16 cellular contexts compared by ENCODE assay signal in the genomic region with DNA sequence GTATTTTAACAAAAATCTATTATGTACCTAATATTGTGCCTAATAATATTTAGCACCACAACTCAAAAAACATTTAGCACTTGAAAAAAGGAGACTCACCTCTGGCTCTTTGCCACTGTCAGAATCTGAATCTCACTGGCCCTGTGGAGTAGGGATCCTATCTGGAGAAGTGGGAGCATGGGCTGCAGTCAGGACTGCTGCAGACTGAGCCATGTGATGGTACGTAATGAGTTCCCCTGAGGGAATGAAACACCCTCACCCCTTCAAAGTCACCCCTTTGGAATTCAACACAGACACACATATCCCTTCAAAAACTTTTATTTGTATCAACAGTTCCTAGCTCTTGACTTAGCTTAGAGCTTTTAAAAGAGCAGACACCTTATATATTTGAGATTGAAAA. TPM values are rescaled to one million over a fixed set of nuclear protein-coding genes. Genes with fewer than 3 reads are reported as not detected.
A peak's percentile ranks its signal among the peaks of the same experiment; 100 is the strongest.
DNase-seq lines count a peak whose midpoint lies in the region; ATAC-seq, FAIRE-seq and TF ChIP-seq lines count a peak whose summit lies in the region.
"Had no signal": no experiment of that assay in that cellular context is flagged by ENCODE, and none has a peak within 500 bp of the region (broad histone marks: within the 10 kb centered on the region; RNA-seq: fewer than 3 reads in every experiment).

No MANE protein-coding gene starts in this region.

- H3K27me3 ChIP-seq in brain microvascular endothelial cell (replicated peaks) (no peaks in the 10 kb centered on the region), keratinocyte (ENCODE audit: control insufficient read depth, extremely low read depth, insufficient read depth, low read length) (no peaks in the 10 kb centered on the region)
- H3K27me3 ChIP-seq: SJSA1 had no signal

- TF ChIP-seq CTCF in AG04449 (IDR thresholded peaks at IDR 0.05; ENCODE audit: insufficient read depth, low read length, missing control alignments) (no peak), brain microvascular endothelial cell (IDR thresholded peaks at IDR 0.05; ENCODE audit: low read depth, low read length, missing control alignments) (no peak), keratinocyte (optimal IDR thresholded peaks at IDR 0.05 in 1 of 3, IDR thresholded peaks at IDR 0.05 in 1 of 3, conservative IDR thresholded peaks at IDR 0.05 in 1 of 3; ENCODE audit: extremely low read depth in 1 of 3, insufficient read depth in 2 of 3, low read length in 3 of 3) (no peak)

- H3K36me3 ChIP-seq in brain microvascular endothelial cell (replicated peaks) (peaks cover 33% of the 10 kb centered on the region), keratinocyte (ENCODE audit: control insufficient read depth in 2 of 2, extremely low read depth in 1 of 2, insufficient read depth in 2 of 2, low read length in 2 of 2) (peaks cover 7 to 30% of the 10 kb centered on the region in 2 experiments)

- POLR2A ChIA-PET in AG04449 (lab: Yijun Ruan, JAX) = no interaction called here

- no peak overlapping the region for H3K9ac ChIP-seq in keratinocyte (ENCODE audit: control insufficient read depth, extremely low read depth, insufficient read depth, low read length)

- no peak for TF ChIP-seq POLR2A in H54 (IDR thresholded peaks at IDR 0.05; ENCODE audit: low read depth, low read length)

- H4K20me1 ChIP-seq in keratinocyte (ENCODE audit: control insufficient read depth, extremely low read depth, insufficient read depth, low read length) = peaks cover 9% of the 10 kb centered on the region

- dilution Hi-C loops in keratinocyte (cut with MboI; ENCODE audit: extremely low pct_ligation_motif_present, low sequenced_read_pairs) = no loop called here

- H3K4me2 ChIP-seq in keratinocyte (ENCODE audit: control insufficient read depth, extremely low read depth, insufficient read depth, low read depth, low read length) = peak overlapping the region; percentile 37

- peaks cover 26% of the 10 kb centered on the region for H3K4me1 ChIP-seq in keratinocyte (ENCODE audit: control insufficient read depth, extremely low read depth, insufficient read depth, low read length)

- ATAC-seq in HG03025 (IDR thresholded peaks at IDR 0.05; ENCODE audit: low FRiP score, unreplicated experiment) = no peak

- in situ Hi-C loops in brain microvascular endothelial cell (cut with HindIII; ENCODE audit: low pct_ligation_motif_present, low sequenced_read_pairs) = no loop called here
- in situ Hi-C loops in G401 (cut with HindIII; ENCODE audit: low sequenced_read_pairs) = no loop called here

- H3K9me3 ChIP-seq in keratinocyte (ENCODE audit: control insufficient read depth, low read depth, low read length) = no peaks in the 10 kb centered on the region
- H3K9me3 ChIP-seq: SJSA1 had no signal

- H2AFZ ChIP-seq in keratinocyte (ENCODE audit: control insufficient read depth, low read length) = no peak overlapping the region

- no peak overlapping the region for H3K4me3 ChIP-seq in AG04449 (ENCODE audit: low read depth, low read length)
- H3K4me3 ChIP-seq in brain microvascular endothelial cell (ENCODE audit: low read depth, low read length) = no peak overlapping the region
- no peak overlapping the region for H3K4me3 ChIP-seq in keratinocyte (ENCODE audit: control insufficient read depth in 2 of 3, extremely low read depth in 1 of 3, insufficient read depth in 2 of 3, low read depth in 1 of 3, low read length in 3 of 3)
- H3K4me3 ChIP-seq: SJSA1 had no signal

- peak overlapping the region; percentile 25 for H3K27ac ChIP-seq in brain microvascular endothelial cell
- H3K27ac ChIP-seq in keratinocyte (ENCODE audit: control insufficient read depth, insufficient read depth, low read length) = peak overlapping the region; percentile 63
- H3K27ac ChIP-seq: SJSA1 had no signal

- peaks cover 3% of the 10 kb centered on the region for H3K9me1 ChIP-seq in keratinocyte (ENCODE audit: control insufficient read depth, extremely low read depth, insufficient read depth, low read length)

- FAIRE-seq in H54 (lab: Jason Lieb, UNC) (no peak), keratinocyte (lab: Jason Lieb, UNC) (no peak)
- FAIRE-seq: GM18507 had no signal

- peaks cover 50% of the 10 kb centered on the region for H3K79me2 ChIP-seq in keratinocyte (ENCODE audit: control insufficient read depth, insufficient read depth, low read length)

- DNase-seq in AG04449 (ENCODE audit: low read depth, low spot score) (peak; percentile 44), H54 (ENCODE audit: insufficient read length, low spot score) (peak; percentile 60), brain microvascular endothelial cell (peak; percentile 71), keratinocyte (ENCODE audit: low read depth, low spot score) (no peak), NCI-H2107 (lab: John Stamatoyannopoulos, UW) (no peak), G401 (ENCODE audit: low spot score) (no peak)
- DNase-seq in stimulated activated CD4-positive, alpha-beta T cell treated with anti-CD3 and anti-CD28 coated beads, Interleukin-4, amount 100 ng/mL, for 24 hours = no peak
- DNase-seq: activated CD4-positive, alpha-beta T cell treated with anti-CD3 and anti-CD28 coated beads for 48 hours; NCI-H510A treated with DMSO at 0.1 percent for 48 hours; stimulated activated naive CD4-positive, alpha-beta T cell; T-helper 9 cell had no signal

- CTCF ChIA-PET in AG04449 (lab: Yijun Ruan, JAX) = interaction anchor here (0.8 to 2.7 kb wide), 3 partner anchors 9 to 198 kb away, joined by 3 to 8 read pairs (median 4); no protein-coding TSS in a partner anchor

RNA-seq across cellular contexts. Expression of a gene that starts 6.5 kb away (rescaled TPM):
- 64.9 to 78.1 TPM (median 74.4 TPM) in 3 replicates for polyA plus RNA-seq in keratinocyte
- 89.3 TPM for polyA plus RNA-seq in keratinocyte (2011; ENCODE audit: low read depth)
- 64.6 and 69.2 TPM in 2 replicates for polyA plus RNA-seq in keratinocyte (2011; cell fraction: cytosol; rRNA removed)
- 27.6 and 33.0 TPM in 2 replicates for polyA plus RNA-seq in keratinocyte (2011; cell fraction: nucleus; rRNA removed)
- polyA plus RNA-seq in keratinocyte (2012; ENCODE audit: low replicate concordance) = 70.5 and 88.5 TPM in 2 replicates
- polyA minus RNA-seq in keratinocyte = 30.7 to 37.6 TPM (median 32.9 TPM) in 3 replicates
- polyA minus RNA-seq in keratinocyte (2011; cell fraction: cytosol; rRNA and poly(A)+ RNA removed) = 54.3 TPM
- polyA minus RNA-seq in keratinocyte (2011; cell fraction: nucleus; rRNA and poly(A)+ RNA removed) = 11.2 and 12.6 TPM in 2 replicates
- total RNA-seq in G401 (2014; rRNA removed; shearing (Covaris generic)) = 103 and 127 TPM in 2 replicates

RNA-seq across cellular contexts. Expression of a gene that starts 6.9 kb away (rescaled TPM):
- 14.0 to 17.1 TPM (median 15.4 TPM) in 3 replicates for polyA plus RNA-seq in keratinocyte
- 1.9 TPM for polyA plus RNA-seq in keratinocyte (2011; ENCODE audit: low read depth)
- 10.1 and 13.5 TPM in 2 replicates for polyA plus RNA-seq in keratinocyte (2011; cell fraction: cytosol; rRNA removed)
- 14.4 and 15.7 TPM in 2 replicates for polyA plus RNA-seq in keratinocyte (2011; cell fraction: nucleus; rRNA removed)
- polyA plus RNA-seq in keratinocyte (2012; ENCODE audit: low replicate concordance) = 9.6 and 14.2 TPM in 2 replicates
- polyA minus RNA-seq in keratinocyte = 18.0 to 22.9 TPM (median 22.1 TPM) in 3 replicates
- 12.3 TPM for polyA minus RNA-seq in keratinocyte (2011; cell fraction: cytosol; rRNA and poly(A)+ RNA removed)
- 8.1 and 10.9 TPM in 2 replicates for polyA minus RNA-seq in keratinocyte (2011; cell fraction: nucleus; rRNA and poly(A)+ RNA removed)
- 32.7 and 43.1 TPM in 2 replicates for total RNA-seq in G401 (2014; rRNA removed; shearing (Covaris generic))

RNA-seq across cellular contexts. Expression of a gene that starts 7.0 kb away (rescaled TPM):
- 102 to 119 TPM (median 107 TPM) in 3 replicates for polyA plus RNA-seq in keratinocyte
- 56.1 TPM for polyA plus RNA-seq in keratinocyte (2011; ENCODE audit: low read depth)
- 93.2 and 103 TPM in 2 replicates for polyA plus RNA-seq in keratinocyte (2011; cell fraction: cytosol; rRNA removed)
- polyA plus RNA-seq in keratinocyte (2011; cell fraction: nucleus; rRNA removed) = 97.2 and 130 TPM in 2 replicates
- polyA plus RNA-seq in keratinocyte (2012; ENCODE audit: low replicate concordance) = 58.5 and 80.9 TPM in 2 replicates
- 34.7 to 79.7 TPM (median 67.5 TPM) in 3 replicates for polyA minus RNA-seq in keratinocyte
- 49.5 TPM for polyA minus RNA-seq in keratinocyte (2011; cell fraction: cytosol; rRNA and poly(A)+ RNA removed)
- polyA minus RNA-seq in keratinocyte (2011; cell fraction: nucleus; rRNA and poly(A)+ RNA removed) = 13.8 and 16.4 TPM in 2 replicates
- total RNA-seq in G401 (2014; rRNA removed; shearing (Covaris generic)) = 191 and 200 TPM in 2 replicates

RNA-seq across cellular contexts. Expression of a gene that starts 14.6 kb away (rescaled TPM):
- polyA plus RNA-seq in keratinocyte = 0.06 TPM in 1 of 3 replicates, not detected in the others
- polyA plus RNA-seq in keratinocyte (2011; ENCODE audit: low read depth) = not detected
- polyA plus RNA-seq in keratinocyte (2011; cell fraction: cytosol; rRNA removed) = not detected in 2 replicates
- not detected in 2 replicates for polyA plus RNA-seq in keratinocyte (2011; cell fraction: nucleus; rRNA removed)
- polyA plus RNA-seq in keratinocyte (2012; ENCODE audit: low replicate concordance) = not detected in 2 replicates
- polyA minus RNA-seq in keratinocyte = not detected in 3 replicates
- polyA minus RNA-seq in keratinocyte (2011; cell fraction: cytosol; rRNA and poly(A)+ RNA removed) = not detected
- not detected in 2 replicates for polyA minus RNA-seq in keratinocyte (2011; cell fraction: nucleus; rRNA and poly(A)+ RNA removed)
- total RNA-seq in G401 (2014; rRNA removed; shearing (Covaris generic)) = 0.58 TPM in 1 of 2 replicates, not detected in the other
- total RNA-seq: epithelial cell of proximal tubule, liver, SJSA1 had no signal
- polyA plus RNA-seq: liver had no signal

RNA-seq across cellular contexts. Expression of a gene that starts 19.0 kb away (rescaled TPM):
- polyA plus RNA-seq in keratinocyte = 90.9 to 110 TPM (median 100 TPM) in 3 replicates
- 27.0 TPM for polyA plus RNA-seq in keratinocyte (2011; ENCODE audit: low read depth)
- 49.7 and 72.9 TPM in 2 replicates for polyA plus RNA-seq in keratinocyte (2011; cell fraction: cytosol; rRNA removed)
- 186 and 213 TPM in 2 replicates for polyA plus RNA-seq in keratinocyte (2011; cell fraction: nucleus; rRNA removed)
- polyA plus RNA-seq in keratinocyte (2012; ENCODE audit: low replicate concordance) = 27.9 and 50.7 TPM in 2 replicates
- 157 to 238 TPM (median 161 TPM) in 3 replicates for polyA minus RNA-seq in keratinocyte
- polyA minus RNA-seq in keratinocyte (2011; cell fraction: cytosol; rRNA and poly(A)+ RNA removed) = 79.4 TPM
- 119 and 249 TPM in 2 replicates for polyA minus RNA-seq in keratinocyte (2011; cell fraction: nucleus; rRNA and poly(A)+ RNA removed)
- total RNA-seq in G401 (2014; rRNA removed; shearing (Covaris generic)) = 58.7 and 94.4 TPM in 2 replicates

Comparison
In these comparisons a context has a peak if more than half of its experiments do, and no peak if none do; other contexts are left out.
1. DNase-seq: peak in AG04449 (single experiment), H54 (single experiment) and brain microvascular endothelial cell (single experiment); none in keratinocyte (single experiment), NCI-H2107 (single experiment), stimulated activated CD4-positive, alpha-beta T cell treated with anti-CD3 and anti-CD28 coated beads, Interleukin-4, amount 100 ng/mL, for 24 hours (single experiment) and G401 (single experiment).